Comparison of ENCODE assay signal across 9 cellular contexts in the genomic region with DNA sequence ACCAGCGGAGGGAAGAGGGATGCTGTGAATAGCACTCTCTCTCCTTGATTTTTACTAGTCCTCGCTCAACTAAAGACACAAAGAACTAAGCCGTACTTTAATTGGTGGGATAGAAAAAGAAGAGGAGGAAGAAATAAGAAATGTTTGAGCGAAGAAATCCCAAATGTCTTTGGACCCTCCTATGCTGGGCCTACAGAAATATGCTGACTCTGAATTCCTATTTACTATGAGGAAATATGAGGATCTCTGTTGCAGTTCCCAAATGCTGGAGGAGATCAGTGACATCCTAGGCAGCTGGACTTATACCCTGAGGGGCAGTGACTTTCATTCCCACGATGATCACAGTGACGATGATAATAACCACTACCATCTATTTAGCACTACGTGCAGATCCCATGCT. TPM values are rescaled to one million over a fixed set of nuclear protein-coding genes. Genes with fewer than 3 reads are reported as not detected.
"Had no signal": no experiment of that assay in that cellular context is flagged by ENCODE, and none has a peak within 500 bp of the region (broad histone marks: within the 10 kb centered on the region; RNA-seq: fewer than 3 reads in every experiment).

No MANE protein-coding gene starts in this region.

- DNase-seq: GDM1, GF-D8 had no signal

- H3K4me3 ChIP-seq: GM12878 had no signal

- ATAC-seq: GM12878 had no signal

- FAIRE-seq: G401.6, GM12878, GM12891, GM12892, GM18507, GM19239 had no signal

RNA-seq across cellular contexts. Expression of gene PIEZO2, which starts 16.6 kb away (rescaled TPM):
- total RNA-seq: G401 had no signal
